In the genomic region with DNA sequence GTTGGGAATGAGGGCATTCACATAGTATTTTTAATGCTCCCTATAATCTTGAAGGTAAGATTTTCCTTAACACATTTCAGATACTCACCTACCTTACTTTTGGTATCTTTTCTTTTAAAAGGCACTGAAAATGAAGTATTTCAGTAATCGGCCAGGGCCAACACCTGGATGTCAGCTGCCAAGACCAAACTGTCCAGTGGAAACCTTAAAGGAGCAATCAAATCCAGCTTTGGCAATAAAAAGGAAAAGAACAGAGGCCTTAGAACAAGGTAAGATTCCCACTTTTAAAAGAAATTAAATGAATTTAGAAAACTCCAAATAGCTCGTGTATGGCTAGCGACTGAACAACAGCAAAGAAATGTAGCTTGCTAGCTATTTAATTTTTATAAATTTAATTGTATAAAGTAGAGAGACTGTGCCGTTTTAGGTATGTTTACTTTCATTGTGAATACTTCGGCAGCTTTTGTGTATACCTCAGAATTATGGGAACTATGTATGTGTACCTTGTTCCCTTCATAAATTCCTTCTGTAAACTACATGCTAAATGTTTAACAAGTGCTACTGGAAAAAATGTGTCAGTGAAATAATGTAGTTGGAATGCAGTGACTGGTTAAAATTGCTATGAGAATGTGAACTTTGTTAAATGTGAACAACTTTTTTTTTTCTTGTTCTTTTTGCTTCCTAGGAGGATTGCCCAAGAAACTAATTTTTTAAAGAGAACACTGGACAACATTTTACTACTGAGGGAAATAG, we compare ENCODE assay signal across 15 cellular contexts. TPM values are rescaled to one million over a fixed set of nuclear protein-coding genes. Genes with fewer than 3 reads are reported as not detected.
A peak's percentile ranks its signal among the peaks of the same experiment; 100 is the strongest.
DNase-seq lines count a peak whose midpoint lies in the region; ATAC-seq and TF ChIP-seq lines count a peak whose summit lies in the region.
"Had no signal": no experiment of that assay in that cellular context is flagged by ENCODE, and none has a peak within 500 bp of the region (broad histone marks: within the 10 kb centered on the region; RNA-seq: fewer than 3 reads in every experiment).

No MANE protein-coding gene starts in this region.

- DNase-seq in AG08395 (ENCODE audit: low spot score) (peak; percentile 46), HuH-7 (ENCODE audit: low spot score) (peak; percentile 11), chondrocyte (ENCODE audit: low spot score) (no peak), mucosa of descending colon (peak in 1 of 3 donors; percentile 14), cortex of kidney (lab: John Stamatoyannopoulos, UW) (no peak), DMS79 treated with DMSO at 0.1 percent for 48 hours (lab: John Stamatoyannopoulos, UW) (no peak)
- no peak for DNase-seq in activated CD8-positive, alpha-beta memory T cell treated with anti-CD3 and anti-CD28 coated beads, Interleukin-2, amount 50 U/mL, for 4 hours
- no peak for DNase-seq in activated T-cell treated with anti-CD3 and anti-CD28 coated beads, Interleukin-2, amount 50 U/mL, for 72 hours
- DNase-seq: activated B cell treated with CpG ODN at 0.5 μM for 24 hours; activated naive CD8-positive, alpha-beta T cell treated with anti-CD3 and anti-CD28 coated beads, Interleukin-2, amount 10 ng/mL, durations not matched to agents 7 days and 5 days; NCI-H1417 treated with DMSO at 0.1 percent for 48 hours; NCI-H446 treated with DMSO at 0.1 percent for 48 hours; occipital lobe had no signal

- ATAC-seq in mucosa of descending colon: peak; percentile 91
- ATAC-seq in activated T-cell treated with anti-CD3 and anti-CD28 coated beads, Interleukin-2, amount 50 U/mL, for 72 hours (replicated peaks in 1 of 2): no peak

- no peaks in the 10 kb centered on the region for H3K9me3 ChIP-seq in mucosa of descending colon
- H3K9me3 ChIP-seq: BLaER1 had no signal

- peaks cover 12% of the 10 kb centered on the region for H3K4me1 ChIP-seq in mucosa of descending colon (ENCODE audit: low read depth)
- H3K4me1 ChIP-seq: BLaER1 had no signal

- TF ChIP-seq CTCF in chondrocyte (IDR thresholded peaks at IDR 0.05) (no peak), mucosa of descending colon (IDR thresholded peaks at IDR 0.05) (no peak)

- peaks cover 21% of the 10 kb centered on the region for H3K36me3 Mint-ChIP-seq in chondrocyte (ENCODE audit: low read depth)
- H3K36me3 Mint-ChIP-seq in activated T-cell treated with anti-CD3 and anti-CD28 coated beads, Interleukin-2, amount 50 U/mL, for 72 hours (ENCODE audit: insufficient read depth in 2 of 2): peaks cover 3 to 21% of the 10 kb centered on the region in 2 donors

- no peaks in the 10 kb centered on the region for H3K27me3 Mint-ChIP-seq in chondrocyte (ENCODE audit: low read depth)
- H3K27me3 Mint-ChIP-seq in activated T-cell treated with anti-CD3 and anti-CD28 coated beads, Interleukin-2, amount 50 U/mL, for 72 hours (ENCODE audit: low read depth): no peaks in the 10 kb centered on the region
- H3K27me3 Mint-ChIP-seq: activated B cell treated with CpG ODN at 0.5 μM for 24 hours; activated naive CD8-positive, alpha-beta T cell treated with anti-CD3 and anti-CD28 coated beads, Interleukin-2, amount 10 ng/mL, durations not matched to agents 7 days and 5 days; dendritic cell treated with granulocyte-macrophage colony-stimulating factor and Interleukin-4, amounts not matched to agents 40 ng/mL and 50 ng/mL, for 4 days had no signal

- peak overlapping the region; percentile 86 for H3K27ac Mint-ChIP-seq in chondrocyte (ENCODE audit: unreplicated experiment)
- no peak overlapping the region for H3K27ac Mint-ChIP-seq in activated T-cell treated with anti-CD3 and anti-CD28 coated beads, Interleukin-2, amount 50 U/mL, for 72 hours
- H3K27ac Mint-ChIP-seq: activated B cell treated with CpG ODN at 0.5 μM for 24 hours; activated naive CD8-positive, alpha-beta T cell treated with anti-CD3 and anti-CD28 coated beads, Interleukin-2, amount 10 ng/mL, durations not matched to agents 7 days and 5 days; dendritic cell treated with granulocyte-macrophage colony-stimulating factor and Interleukin-4, amounts not matched to agents 40 ng/mL and 50 ng/mL, for 4 days had no signal

- no peak overlapping the region for H3K4me3 ChIP-seq in mucosa of descending colon
- H3K4me3 ChIP-seq: BLaER1 had no signal

- H3K36me3 ChIP-seq in mucosa of descending colon (ENCODE audit: low read depth): peaks cover 8% of the 10 kb centered on the region

- no peaks in the 10 kb centered on the region for H3K9me3 Mint-ChIP-seq in chondrocyte (ENCODE audit: low read depth)
- H3K9me3 Mint-ChIP-seq in activated T-cell treated with anti-CD3 and anti-CD28 coated beads, Interleukin-2, amount 50 U/mL, for 72 hours: no peaks in the 10 kb centered on the region
- H3K9me3 Mint-ChIP-seq: activated B cell treated with CpG ODN at 0.5 μM for 24 hours; activated naive CD8-positive, alpha-beta T cell treated with anti-CD3 and anti-CD28 coated beads, Interleukin-2, amount 10 ng/mL, durations not matched to agents 7 days and 5 days; dendritic cell treated with granulocyte-macrophage colony-stimulating factor and Interleukin-4, amounts not matched to agents 40 ng/mL and 50 ng/mL, for 4 days had no signal

- no peak overlapping the region for H3K4me3 Mint-ChIP-seq in chondrocyte (ENCODE audit: unreplicated experiment)
- H3K4me3 Mint-ChIP-seq in activated T-cell treated with anti-CD3 and anti-CD28 coated beads, Interleukin-2, amount 50 U/mL, for 72 hours: no peak overlapping the region
- H3K4me3 Mint-ChIP-seq: activated B cell treated with CpG ODN at 0.5 μM for 24 hours; activated naive CD8-positive, alpha-beta T cell treated with anti-CD3 and anti-CD28 coated beads, Interleukin-2, amount 10 ng/mL, durations not matched to agents 7 days and 5 days; dendritic cell treated with granulocyte-macrophage colony-stimulating factor and Interleukin-4, amounts not matched to agents 40 ng/mL and 50 ng/mL, for 4 days had no signal

- intact Hi-C loops in mucosa of descending colon (cut with DNase I, micrococcal nuclease): no loop called here

- H3K4me1 Mint-ChIP-seq in chondrocyte (ENCODE audit: low read depth): peaks cover 36% of the 10 kb centered on the region
- H3K4me1 Mint-ChIP-seq in activated T-cell treated with anti-CD3 and anti-CD28 coated beads, Interleukin-2, amount 50 U/mL, for 72 hours (ENCODE audit: low read depth): peaks cover 6% of the 10 kb centered on the region

RNA-seq across cellular contexts. Expression of a gene that starts 41.9 kb away (rescaled TPM):
- total RNA-seq in chondrocyte (32.0 to 42.9 TPM (median 40.0 TPM) in 3 replicates), mucosa of descending colon (10 to 100 TPM; 18.3 to 22.7 (median 22.0) TPM)
- 10 to 100 TPM; 52.2 to 67.3 TPM for total RNA-seq in activated T-cell treated with anti-CD3 and anti-CD28 coated beads, Interleukin-2, amount 50 U/mL, for 72 hours

RNA-seq across cellular contexts. Expression of a gene that starts 56.0 kb away (rescaled TPM):
- total RNA-seq in chondrocyte (1.5 to 4.6 TPM (median 1.9 TPM) in 3 replicates), mucosa of descending colon (10 to 100 TPM; 15.9 to 25.4 (median 24.2) TPM)
- total RNA-seq in activated T-cell treated with anti-CD3 and anti-CD28 coated beads, Interleukin-2, amount 50 U/mL, for 72 hours: 10 to 100 TPM; 10.6 to 12.6 TPM

Comparison
In these comparisons a context has a peak if more than half of its experiments do, and no peak if none do; other contexts are left out.
1. DNase-seq: peak in AG08395 (single experiment) and HuH-7 (single experiment); none in chondrocyte (single experiment), cortex of kidney (single experiment), activated CD8-positive, alpha-beta memory T cell treated with anti-CD3 and anti-CD28 coated beads, Interleukin-2, amount 50 U/mL, for 4 hours (single experiment), activated T-cell treated with anti-CD3 and anti-CD28 coated beads, Interleukin-2, amount 50 U/mL, for 72 hours (0 of 2) and DMS79 treated with DMSO at 0.1 percent for 48 hours (single experiment).